In genomic region chr4:1290165-1290977, GRCh38 we compare ENCODE assay signal across 8 cellular contexts. TPM values are rescaled to one million over a fixed set of nuclear protein-coding genes. Genes with fewer than 3 reads are reported as not detected.
A peak's percentile ranks its signal among the peaks of the same experiment; 100 is the strongest.
DNase-seq lines count a peak whose midpoint lies in the region; ATAC-seq and TF ChIP-seq lines count a peak whose summit lies in the region.

No MANE protein-coding gene starts in this region.

- H3K4me3 ChIP-seq in DOHH2 (ENCODE audit: low read length) (peak overlapping the region; percentile 95), HAP-1 (peak overlapping the region; percentile 64), fibroblast of the aortic adventitia (ENCODE audit: low read depth, low read length) (peak overlapping the region; percentile 90)

- H4K20me1 ChIP-seq in DOHH2 (ENCODE audit: control insufficient read depth, insufficient read depth, low read depth, low read length): peaks cover 22% of the 10 kb centered on the region; the same call in 1 of the 2 replicates

- H3K4me1 ChIP-seq in DOHH2 (ENCODE audit: control insufficient read depth, low read length) (peaks cover 35% of the 10 kb centered on the region), HAP-1 (peaks cover 13% of the 10 kb centered on the region)

- H3K36me3 ChIP-seq in DOHH2 (ENCODE audit: control insufficient read depth, low read length) (peaks cover 25% of the 10 kb centered on the region), HAP-1 (replicated peaks) (peaks cover 12% of the 10 kb centered on the region)

- no peaks in the 10 kb centered on the region for H3K9me2 ChIP-seq in DOHH2 (replicated peaks; ENCODE audit: control insufficient read depth, low read length)

- H3K36me3 Mint-ChIP-seq in T-helper 17 cell (ENCODE audit: low read depth) (no peaks in the 10 kb centered on the region), progenitor cell of endocrine pancreas (ENCODE audit: insufficient read depth) (peaks cover 2% of the 10 kb centered on the region)

- in situ Hi-C loops in HAP-1 (cut with MboI; ENCODE audit: low sequenced_read_pairs): no loop called here

- peaks cover 31% of the 10 kb centered on the region for H3K4me1 Mint-ChIP-seq in T-helper 17 cell
- H3K4me1 Mint-ChIP-seq in progenitor cell of endocrine pancreas (ENCODE audit: low read depth): peaks cover 26% of the 10 kb centered on the region

- H3K79me2 ChIP-seq in DOHH2 (ENCODE audit: control insufficient read depth, low read length): peaks cover 60% of the 10 kb centered on the region

- no peak overlapping the region for H3K27ac ChIP-seq in DOHH2 (ENCODE audit: low read depth, low read length)

- no peak for DNase-seq in HAP-1 (ENCODE audit: low spot score in 2 of 2)
- no peak for DNase-seq in T-helper 17 cell
- DNase-seq in fibroblast of the aortic adventitia (ENCODE audit: low read depth): no peak
- DNase-seq in progenitor cell of endocrine pancreas (ENCODE audit: low spot score, unreplicated experiment): no peak
- no peak for DNase-seq in NCI-H2227 treated with DMSO at 0.1 percent for 48 hours (lab: John Stamatoyannopoulos, UW)
- DNase-seq in NCI-H1105 treated with DMSO at 0.1 percent for 48 hours (lab: John Stamatoyannopoulos, UW): no peak

- H3K27ac Mint-ChIP-seq in T-helper 17 cell: peak overlapping the region; percentile 96
- H3K27ac Mint-ChIP-seq in progenitor cell of endocrine pancreas: peak overlapping the region; percentile 96

- H3K9me3 ChIP-seq in DOHH2 (ENCODE audit: control insufficient read depth, insufficient read depth, low read length): peaks cover 16% of the 10 kb centered on the region; the same call in 1 of the 2 replicates
- peaks cover 2% of the 10 kb centered on the region; the same call in 1 of the 2 replicates for H3K9me3 ChIP-seq in HAP-1
- H3K9me3 ChIP-seq in T-helper 17 cell (ENCODE audit: control insufficient read depth, low read length, poor library complexity, severe bottlenecking): no peaks in the 10 kb centered on the region

- peak overlapping the region; percentile 94 for H3K4me3 Mint-ChIP-seq in T-helper 17 cell
- peak overlapping the region; percentile 95 for H3K4me3 Mint-ChIP-seq in progenitor cell of endocrine pancreas (ENCODE audit: low read depth)

- no peaks in the 10 kb centered on the region for H3K27me3 Mint-ChIP-seq in T-helper 17 cell
- no peaks in the 10 kb centered on the region for H3K27me3 Mint-ChIP-seq in progenitor cell of endocrine pancreas

- H3K27me3 ChIP-seq in DOHH2 (ENCODE audit: control insufficient read depth, low read length) (no peaks in the 10 kb centered on the region), HAP-1 (ENCODE audit: low read depth) (no peaks in the 10 kb centered on the region)

- H3F3A ChIP-seq in DOHH2 (ENCODE audit: control insufficient read depth, insufficient read depth): no peaks in the 10 kb centered on the region

- peak overlapping the region; percentile 91 for H3K4me2 ChIP-seq in DOHH2 (ENCODE audit: low read length)

- ATAC-seq in T-helper 17 cell (no peak), GM21515 (IDR thresholded peaks at IDR 0.05; ENCODE audit: unreplicated experiment) (no peak)

- peaks cover 4% of the 10 kb centered on the region for H3K9me3 Mint-ChIP-seq in progenitor cell of endocrine pancreas (ENCODE audit: low read depth)

- TF ChIP-seq CTCF in DOHH2 (IDR thresholded peaks at IDR 0.05; ENCODE audit: low read depth, low read length, poor library complexity, severe bottlenecking) (no peak), fibroblast of the aortic adventitia (IDR thresholded peaks at IDR 0.05; ENCODE audit: insufficient read depth, low read length) (no peak), progenitor cell of endocrine pancreas (IDR thresholded peaks at IDR 0.05; ENCODE audit: unreplicated experiment) (no peak)

RNA-seq across cellular contexts. Expression of gene MAEA, which starts 0.7 kb away (rescaled TPM):
- 10 to 100 TPM; 46.9 to 75.8 TPM for total RNA-seq in T-helper 17 cell
- 54.8 and 98.0 TPM in 2 replicates for total RNA-seq in fibroblast of the aortic adventitia (ENCODE audit: low replicate concordance)
- total RNA-seq in progenitor cell of endocrine pancreas: 77.8 and 81.3 TPM in 2 replicates

RNA-seq across cellular contexts. Expression of gene CTBP1, which starts 41.4 kb away (rescaled TPM):
- 100 to 1,000 TPM; 164 to 184 TPM for total RNA-seq in T-helper 17 cell
- total RNA-seq in fibroblast of the aortic adventitia (ENCODE audit: low replicate concordance): 141 and 191 TPM in 2 replicates
- 199 and 204 TPM in 2 replicates for total RNA-seq in progenitor cell of endocrine pancreas

RNA-seq across cellular contexts. Expression of gene UVSSA, which starts 56.6 kb away (rescaled TPM):
- total RNA-seq in T-helper 17 cell (10 to 100 TPM; 36.0 to 37.1 TPM), fibroblast of the aortic adventitia (ENCODE audit: low replicate concordance) (8.7 and 32.2 TPM in 2 replicates), progenitor cell of endocrine pancreas (32.5 and 39.5 TPM in 2 replicates)
